27 cellular contexts compared by ENCODE assay signal in genomic region chrX:66632986-66633385, GRCh38. TPM values are rescaled to one million over a fixed set of nuclear protein-coding genes. Genes with fewer than 3 reads are reported as not detected.
DNase-seq lines count a peak whose midpoint lies in the region; ATAC-seq and TF ChIP-seq lines count a peak whose summit lies in the region.
"Had no signal": no experiment of that assay in that cellular context is flagged by ENCODE, and none has a peak within 500 bp of the region (broad histone marks: within the 10 kb centered on the region; RNA-seq: fewer than 3 reads in every experiment).

No MANE protein-coding gene starts in this region.

- H2AFZ ChIP-seq in smooth muscle cell (ENCODE audit: low read depth): no peak overlapping the region

- DNase-seq in ELR (ENCODE audit: low read depth): peak; percentile 37
- DNase-seq in SJSA1 (ENCODE audit: low read depth in 1 of 2, low spot score in 2 of 2): peak in 1 of 2 experiments; percentile 53
- DNase-seq in fibroblast of gingiva (ENCODE audit: low read depth): peak; percentile 76
- DNase-seq in smooth muscle cell (lab: John Stamatoyannopoulos, UW; ENCODE audit: unreplicated experiment): no peak
- no peak for DNase-seq in HEK293T (ENCODE audit: extremely low spot score)
- DNase-seq: activated CD4-positive, CD25-positive, alpha-beta regulatory T cell treated with anti-CD3 and anti-CD28 coated beads, Interleukin-2, amount 50 U/mL, for 72 hours; activated CD8-positive, alpha-beta T cell treated with anti-CD3 and anti-CD28 coated beads, Interleukin-2, amount 10 ng/mL, durations not matched to agents 7 days and 5 days; adrenal gland; caudate nucleus; DND-41; dorsolateral prefrontal cortex; kidney; MV-4-11; NCI-H2029 treated with DMSO at 0.1 percent for 48 hours; NCI-H82; OCI-M1; small intestine; stimulated activated CD4-positive, alpha-beta T cell treated with anti-CD3 and anti-CD28 coated beads, Interleukin-4, amount 100 ng/mL, for 24 hours; stimulated activated naive CD8-positive, alpha-beta T cell treated with anti-CD3 and anti-CD28 coated beads, Interleukin-15, Interleukin-2, amounts not matched to agents 100 U/mL and 50 U/mL, for 24 hours; T-cell had no signal

- H4K20me1 ChIP-seq in smooth muscle cell (ENCODE audit: low read depth): peaks cover 50% of the 10 kb centered on the region

- CTCF ChIA-PET in HEK293T (lab: Yijun Ruan, JAX): no interaction called here

- H3K27me3 ChIP-seq in SJSA1 (replicated peaks): no peaks in the 10 kb centered on the region
- H3K27me3 ChIP-seq in smooth muscle cell (ENCODE audit: low read depth): no peaks in the 10 kb centered on the region
- H3K27me3 ChIP-seq: adrenal gland, gastroesophageal sphincter, tibial nerve had no signal

- H3K9me3 ChIP-seq in SJSA1 (replicated peaks) (no peaks in the 10 kb centered on the region), smooth muscle cell (replicated peaks; ENCODE audit: low read depth) (peaks cover 3% of the 10 kb centered on the region)
- H3K9me3 ChIP-seq: adrenal gland, gastroesophageal sphincter, tibial nerve had no signal

- H3K4me1 ChIP-seq in SJSA1 (replicated peaks): peaks cover 37% of the 10 kb centered on the region
- no peaks in the 10 kb centered on the region for H3K4me1 ChIP-seq in smooth muscle cell (ENCODE audit: low read depth)
- H3K4me1 ChIP-seq: adrenal gland, gastroesophageal sphincter, tibial nerve had no signal

- ATAC-seq in GM18909 (IDR thresholded peaks at IDR 0.05; ENCODE audit: poor library complexity, unreplicated experiment): no peak
- ATAC-seq in GM21717 (IDR thresholded peaks at IDR 0.05; ENCODE audit: unreplicated experiment): no peak
- no peak for ATAC-seq in HG02885 (IDR thresholded peaks at IDR 0.05; ENCODE audit: poor library complexity, unreplicated experiment)
- ATAC-seq: activated CD8-positive, alpha-beta T cell treated with anti-CD3 and anti-CD28 coated beads, Interleukin-2, amount 10 ng/mL, durations not matched to agents 7 days and 5 days; Right ventricle myocardium inferior; stimulated activated naive CD8-positive, alpha-beta T cell treated with anti-CD3 and anti-CD28 coated beads, Interleukin-15, Interleukin-2, amounts not matched to agents 100 U/mL and 50 U/mL, for 24 hours; T-cell had no signal

- peaks cover 35% of the 10 kb centered on the region for H3K79me2 ChIP-seq in smooth muscle cell (ENCODE audit: low read depth)

- 74% methylated on average over 4 of the region's 4 CpGs for WGBS in smooth muscle cell (ENCODE audit: low lambda C conversion rate)

- TF ChIP-seq CTCF in smooth muscle cell (IDR thresholded peaks at IDR 0.05; ENCODE audit: borderline replicate concordance, insufficient read depth, poor library complexity, severe bottlenecking): no peak

- no peak overlapping the region for H3K4me3 ChIP-seq in SJSA1
- H3K4me3 ChIP-seq in smooth muscle cell: no peak overlapping the region
- H3K4me3 ChIP-seq: adrenal gland, dorsolateral prefrontal cortex, gastroesophageal sphincter, lung, tibial nerve had no signal

- no peaks in the 10 kb centered on the region for H3F3A ChIP-seq in smooth muscle cell (ENCODE audit: low read depth)

- H3K9ac ChIP-seq in smooth muscle cell (ENCODE audit: low read depth): no peak overlapping the region

- no peaks in the 10 kb centered on the region for H3K36me3 ChIP-seq in SJSA1
- H3K36me3 ChIP-seq in smooth muscle cell (ENCODE audit: low read depth): no peaks in the 10 kb centered on the region
- H3K36me3 ChIP-seq: adrenal gland, gastroesophageal sphincter, tibial nerve had no signal

- H3K27ac ChIP-seq in SJSA1 (peak overlapping the region; percentile 54), smooth muscle cell (ENCODE audit: low read depth) (peak overlapping the region; percentile 64)
- H3K27ac ChIP-seq: adrenal gland, dorsolateral prefrontal cortex, gastroesophageal sphincter, tibial nerve had no signal

- POLR2A ChIA-PET in HEK293T (lab: Yijun Ruan, JAX): no interaction called here

- peak overlapping the region; percentile 57 for H3K4me2 ChIP-seq in smooth muscle cell

TF ChIP-seq in HEK293T, 16 proteins besides CTCF, POLR2A, EP300 and RAD21:
- TF ChIP-seq L3MBTL2 (conservative IDR thresholded peaks at IDR 0.05) (no peak), PKNOX1 (IDR thresholded peaks at IDR 0.05) (no peak), CTBP1 (IDR thresholded peaks at IDR 0.05; ENCODE audit: borderline replicate concordance) (no peak), FOXA1 (IDR thresholded peaks at IDR 0.05) (no peak), ARNT (IDR thresholded peaks at IDR 0.05) (no peak), LEF1 (IDR thresholded peaks at IDR 0.05; ENCODE audit: borderline replicate concordance) (no peak), FOXM1 (IDR thresholded peaks at IDR 0.05; ENCODE audit: borderline replicate concordance) (no peak), TARDBP (IDR thresholded peaks at IDR 0.05) (no peak), ZNF384 (IDR thresholded peaks at IDR 0.05) (no peak)

RNA-seq across cellular contexts. Expression of gene EDA2R, which starts 5.9 kb away (rescaled TPM):
- 2.1 and 6.6 TPM in 2 replicates for total RNA-seq in SJSA1 (2014; rRNA removed; shearing (Covaris generic))
- total RNA-seq in smooth muscle cell: 7.6 and 12.7 TPM in 2 replicates
- 4.3 and 6.2 TPM in 2 replicates for polyA plus RNA-seq in smooth muscle cell

Comparison
In these comparisons a context has a peak if more than half of its experiments do, and no peak if none do; other contexts are left out.
1. DNase-seq: peak in ELR (single experiment) and fibroblast of gingiva (single experiment); none in smooth muscle cell (single experiment) and HEK293T (single experiment).